Comparison of ENCODE assay signal across 6 cellular contexts in genomic region chr11:65559951-65560537, GRCh38. TPM values are rescaled to one million over a fixed set of nuclear protein-coding genes. Genes with fewer than 3 reads are reported as not detected.
DNase-seq lines count a peak whose midpoint lies in the region; ATAC-seq and TF ChIP-seq lines count a peak whose summit lies in the region.

No MANE protein-coding gene starts in this region.

- H3K27me3 ChIP-seq in BLaER1 (no peaks in the 10 kb centered on the region), thoracic aorta (replicated peaks; ENCODE audit: insufficient read depth) (no peaks in the 10 kb centered on the region)

- no peaks in the 10 kb centered on the region for H4K20me1 ChIP-seq in BLaER1

- H3K4me1 ChIP-seq in BLaER1, result peaks cover 76% of the 10 kb centered on the region
- peaks cover 36 to 60% of the 10 kb centered on the region in 2 donors for H3K4me1 ChIP-seq in thoracic aorta (ENCODE audit: control insufficient read depth in 1 of 2, low read depth in 2 of 2)

- peak; percentile 41 for DNase-seq in NCI-H774 (lab: John Stamatoyannopoulos, UW)
- DNase-seq in fibroblast of mammary gland (ENCODE audit: low read depth), result peak; percentile 70
- DNase-seq in thoracic aorta (ENCODE audit: low spot score), result peak; percentile 30

- H3K9ac ChIP-seq in BLaER1, result peak overlapping the region; percentile 89; the same call in 1 of the 2 replicates

- ATAC-seq in thoracic aorta (ENCODE audit: insufficient number of reproducible peaks, low FRiP score, low read depth) (no peak), GM19324 (IDR thresholded peaks at IDR 0.05; ENCODE audit: low FRiP score, unreplicated experiment) (no peak), GM18511 (IDR thresholded peaks at IDR 0.05; ENCODE audit: unreplicated experiment) (no peak)

- no peaks in the 10 kb centered on the region for H3K36me3 ChIP-seq in BLaER1
- no peaks in the 10 kb centered on the region for H3K36me3 ChIP-seq in thoracic aorta

- H3K9me3 ChIP-seq in BLaER1, result no peaks in the 10 kb centered on the region
- H3K9me3 ChIP-seq in thoracic aorta, result no peaks in the 10 kb centered on the region

- H3K27ac ChIP-seq in BLaER1, result peak overlapping the region; percentile 96; the same call in 1 of the 2 replicates
- H3K27ac ChIP-seq in thoracic aorta, result peak overlapping the region; percentile 96 to 99

- H3K4me2 ChIP-seq in BLaER1, result peak overlapping the region; percentile 98

- H3K4me3 ChIP-seq in BLaER1, result no peak overlapping the region
- no peak overlapping the region for H3K4me3 ChIP-seq in fibroblast of mammary gland (ENCODE audit: control insufficient read depth, low read depth, low read length)
- peak overlapping the region; percentile 13 for H3K4me3 ChIP-seq in thoracic aorta

- no peak for TF ChIP-seq CTCF in fibroblast of mammary gland (conservative IDR thresholded peaks at IDR 0.05; ENCODE audit: control insufficient read depth, insufficient read depth, low read depth, low read length)
- TF ChIP-seq CTCF in thoracic aorta (IDR thresholded peaks at IDR 0.05), result no peak

RNA-seq across cellular contexts. Expression of gene LTBP3, which starts 1.9 kb away (rescaled TPM):
- total RNA-seq in thoracic aorta, result 100 to 1,000 TPM; 492 to 512 TPM

RNA-seq across cellular contexts. Expression of gene ZNRD2, which starts 10.2 kb away (rescaled TPM):
- total RNA-seq in thoracic aorta, result 10 to 100 TPM; 38.4 to 51.7 TPM

RNA-seq across cellular contexts. Expression of gene FAM89B, which starts 12.3 kb away (rescaled TPM):
- total RNA-seq in thoracic aorta, result 100 to 1,000 TPM in 1 of 2 donors, 10 to 100 TPM in 1; 53.3 to 127 TPM

RNA-seq across cellular contexts. Expression of gene EHBP1L1, which starts 15.8 kb away (rescaled TPM):
- total RNA-seq in thoracic aorta, result 100 to 1,000 TPM; 286 to 395 TPM

RNA-seq across cellular contexts. Expression of gene SCYL1, which starts 35.2 kb away (rescaled TPM):
- 100 to 1,000 TPM in 1 of 2 donors, 10 to 100 TPM in 1; 96.8 to 106 TPM for total RNA-seq in thoracic aorta
